ENCODE assay signal across 31 cellular contexts in the genomic region with DNA sequence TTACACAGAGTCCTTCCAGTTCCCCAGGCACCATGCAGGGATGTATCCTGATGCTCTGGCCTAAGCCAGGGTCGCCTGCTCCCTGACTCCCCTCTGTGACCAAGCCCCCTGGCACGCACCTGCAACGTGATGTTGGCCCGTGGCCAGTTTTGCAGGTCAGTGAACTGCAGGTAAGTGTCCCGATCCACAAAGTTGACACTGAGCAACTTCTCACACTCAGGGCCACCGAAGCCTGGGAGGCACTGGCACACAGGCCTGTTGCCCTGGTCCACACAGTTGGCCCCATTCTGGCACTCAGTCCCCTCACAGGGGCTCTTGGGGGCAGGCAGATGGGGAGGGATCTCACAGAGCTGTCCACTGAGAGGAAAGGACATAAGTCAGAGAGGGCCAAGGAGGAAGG.
"Had no signal": no experiment of that assay in that cellular context is flagged by ENCODE, and none has a peak within 500 bp of the region (broad histone marks: within the 10 kb centered on the region; RNA-seq: fewer than 3 reads in every experiment).

No MANE protein-coding gene starts in this region.

- H3K9me3 ChIP-seq: testis, thyroid gland, vagina had no signal

- H2AFZ ChIP-seq: parathyroid adenoma had no signal

- H3K4me3 ChIP-seq: lower lobe of right lung, right atrium auricular region, skin epidermis, stomach, testis, thyroid gland, transverse colon, upper lobe of left lung, vagina had no signal

- H3K9ac ChIP-seq: parathyroid adenoma had no signal

- H3K4me1 Mint-ChIP-seq: immature natural killer cell, nephron, neural crest cell had no signal

- H3K27me3 Mint-ChIP-seq: progenitor cell of endocrine pancreas had no signal

- H3K27ac Mint-ChIP-seq: immature natural killer cell; naive thymus-derived CD8-positive, alpha-beta T cell; nephron; stimulated activated naive B cell treated with anti-CD40 and anti-IgM and Interleukin-4, amounts not matched to agents 10 μg/mL and 1 μg/mL and 100 μg/mL, for 72 hours had no signal

- ATAC-seq: left cardiac atrium; left lobe of liver; left ventricle myocardium superior; lower lobe of right lung; naive thymus-derived CD8-positive, alpha-beta T cell; sciatic nerve; stimulated activated naive B cell treated with anti-CD40 and anti-IgM and Interleukin-4, amounts not matched to agents 10 μg/mL and 1 μg/mL and 100 μg/mL, for 72 hours; stimulated activated naive CD8-positive, alpha-beta T cell treated with anti-CD3 and anti-CD28 coated beads, Interleukin-15, Interleukin-2, amounts not matched to agents 100 U/mL and 50 U/mL, for 24 hours had no signal

- DNase-seq: hippocampal formation; immature natural killer cell; kidney glomerular epithelial cell; left cardiac atrium; left ventricle myocardium superior; lower lobe of right lung; mammary epithelial cell; mesenchymal stem cell; naive thymus-derived CD8-positive, alpha-beta T cell; occipital lobe; stimulated activated CD4-positive, alpha-beta T cell treated with anti-CD3 and anti-CD28 coated beads, Interleukin-12 subunit alpha, Interleukin-12 subunit beta, amount 100 ng/mL, for 4 hours; stimulated activated CD4-positive, alpha-beta T cell treated with anti-CD3 and anti-CD28 coated beads, Interleukin-15, amount 100 ng/mL, for 24 hours; stimulated activated CD4-positive, alpha-beta T cell treated with anti-CD3 and anti-CD28 coated beads, Interleukin-2, amount 100 ng/mL, for 24 hours; stimulated activated CD4-positive, alpha-beta T cell treated with anti-CD3 and anti-CD28 coated beads, Interleukin-4, amount 100 ng/mL, for 1 hour; stimulated activated naive B cell treated with anti-CD40 and anti-IgM and Interleukin-4, amounts not matched to agents 10 μg/mL and 1 μg/mL and 100 μg/mL, for 72 hours; stimulated activated naive CD8-positive, alpha-beta T cell treated with anti-CD3 and anti-CD28 coated beads, Interleukin-15, Interleukin-2, amounts not matched to agents 100 U/mL and 50 U/mL, for 24 hours; stomach; testis; thyroid gland; transverse colon; upper lobe of left lung had no signal

- H3K4me1 ChIP-seq: lower lobe of right lung, parathyroid adenoma, right atrium auricular region, stomach, testis, thyroid gland, transverse colon, upper lobe of left lung, vagina had no signal

- H3K4me3 Mint-ChIP-seq: immature natural killer cell; naive thymus-derived CD8-positive, alpha-beta T cell; nephron; neural crest cell; stimulated activated naive B cell treated with anti-CD40 and anti-IgM and Interleukin-4, amounts not matched to agents 10 μg/mL and 1 μg/mL and 100 μg/mL, for 72 hours had no signal

- H3K27me3 ChIP-seq: neutrophil, right atrium auricular region, stomach, testis, thyroid gland, transverse colon, upper lobe of left lung, vagina had no signal

- H3K27ac ChIP-seq: lower lobe of right lung, neutrophil, parathyroid adenoma, right atrium auricular region, skin epidermis, stomach, testis, thyroid gland, transverse colon, upper lobe of left lung, vagina had no signal

- H3K36me3 ChIP-seq: lower lobe of right lung, neutrophil, right atrium auricular region, stomach, thyroid gland, transverse colon, upper lobe of left lung, vagina had no signal
